Comparison of ENCODE assay signal across 8 cellular contexts in the genomic region with DNA sequence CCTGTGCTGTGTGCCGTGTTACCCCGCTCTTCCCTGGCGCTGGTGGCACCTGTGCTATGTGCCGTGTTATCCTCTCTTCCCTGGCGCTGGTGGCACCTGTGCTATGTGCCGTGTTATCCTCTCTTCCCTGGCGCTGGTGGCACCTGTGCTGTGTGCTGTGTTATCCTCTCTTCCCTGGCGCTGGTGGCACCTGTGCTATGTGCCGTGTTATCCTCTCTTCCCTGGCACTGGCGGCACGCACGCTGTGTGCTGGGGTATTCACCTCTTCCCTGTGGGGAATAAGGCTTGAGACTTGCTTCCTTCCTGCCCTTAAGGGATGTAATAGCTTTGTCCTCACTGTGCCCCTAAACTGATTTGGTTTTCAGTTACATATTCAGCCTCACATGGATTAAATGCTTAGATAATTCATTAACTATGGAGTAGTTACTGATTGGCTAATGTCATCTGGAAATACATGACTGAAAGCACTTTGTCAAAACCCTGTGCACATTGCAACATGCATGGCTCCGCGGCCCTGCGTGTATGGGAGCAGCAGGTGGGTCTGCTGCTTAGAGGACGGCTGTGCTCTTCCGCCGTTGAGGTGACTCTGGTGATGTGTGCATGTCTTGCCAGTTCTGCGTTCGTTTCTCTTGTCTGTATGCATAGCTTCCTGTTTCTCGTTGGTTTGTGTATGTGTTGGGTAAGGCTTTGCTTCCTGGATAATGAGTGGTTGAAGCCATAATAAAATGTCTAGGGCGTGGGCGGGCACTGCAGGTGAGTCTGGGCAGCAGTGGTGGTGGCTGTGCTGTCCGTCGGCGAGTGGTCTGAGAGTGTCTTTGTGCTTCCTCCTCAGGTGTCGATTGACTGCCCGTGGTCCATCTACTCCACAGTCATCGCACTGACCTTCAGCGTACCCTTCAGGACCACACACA. TPM values are rescaled to one million over a fixed set of nuclear protein-coding genes. Genes with fewer than 3 reads are reported as not detected.
DNase-seq lines count a peak whose midpoint lies in the region; ATAC-seq, FAIRE-seq and TF ChIP-seq lines count a peak whose summit lies in the region.

No MANE protein-coding gene starts in this region.

- peaks cover 68% of the 10 kb centered on the region for H3K36me3 Mint-ChIP-seq in activated naive CD8-positive, alpha-beta T cell treated with anti-CD3 and anti-CD28 coated beads for 36 hours
- peaks cover 63% of the 10 kb centered on the region for H3K36me3 Mint-ChIP-seq in nephron (ENCODE audit: low read depth)

- peak; percentile 91 for FAIRE-seq in GM12891 (lab: Jason Lieb, UNC)

- H3K4me1 Mint-ChIP-seq in activated naive CD8-positive, alpha-beta T cell treated with anti-CD3 and anti-CD28 coated beads for 36 hours = peaks cover 62% of the 10 kb centered on the region
- H3K4me1 Mint-ChIP-seq in nephron = peaks cover 13% of the 10 kb centered on the region

- DNase-seq in GM12891 (ENCODE audit: insufficient read length, low spot score) (no peak), HT-29 (ENCODE audit: low spot score) (peak; percentile 1), NCI-H345 treated with DMSO at 0.1 percent for 48 hours (lab: John Stamatoyannopoulos, UW; ENCODE audit: unreplicated experiment) (no peak), NCI-H146 treated with DMSO at 0.1 percent for 48 hours (lab: John Stamatoyannopoulos, UW; ENCODE audit: unreplicated experiment) (no peak), SK-N-DZ (ENCODE audit: low spot score) (no peak)
- peak; percentile 24 for DNase-seq in activated naive CD8-positive, alpha-beta T cell treated with anti-CD3 and anti-CD28 coated beads for 36 hours

- no peak for TF ChIP-seq POLR2A in GM12891 (IDR thresholded peaks at IDR 0.05; ENCODE audit: low read depth, low read length)

- H3K27ac Mint-ChIP-seq in activated naive CD8-positive, alpha-beta T cell treated with anti-CD3 and anti-CD28 coated beads for 36 hours = peak overlapping the region; percentile 99
- peak overlapping the region; percentile 80 to 92 (median 87) for H3K27ac Mint-ChIP-seq in nephron

- ATAC-seq in HG03442 (IDR thresholded peaks at IDR 0.05; ENCODE audit: unreplicated experiment) = no peak

- peak overlapping the region; percentile 45 for H3K4me3 Mint-ChIP-seq in activated naive CD8-positive, alpha-beta T cell treated with anti-CD3 and anti-CD28 coated beads for 36 hours
- H3K4me3 Mint-ChIP-seq in nephron = peak overlapping the region in 2 of 3 experiments; percentile 42 to 49

- H3K9me3 Mint-ChIP-seq in activated naive CD8-positive, alpha-beta T cell treated with anti-CD3 and anti-CD28 coated beads for 36 hours = no peaks in the 10 kb centered on the region
- H3K9me3 Mint-ChIP-seq in nephron = no peaks in the 10 kb centered on the region

- no peak for TF ChIP-seq CTCF in nephron (IDR thresholded peaks at IDR 0.05; ENCODE audit: unreplicated experiment in 3 of 3)

- no peaks in the 10 kb centered on the region for H3K27me3 Mint-ChIP-seq in activated naive CD8-positive, alpha-beta T cell treated with anti-CD3 and anti-CD28 coated beads for 36 hours
- no peaks in the 10 kb centered on the region for H3K27me3 Mint-ChIP-seq in nephron (ENCODE audit: low read depth)

TF ChIP-seq in GM12891, 5 proteins besides CTCF, POLR2A, EP300 and RAD21:
- TF ChIP-seq POU2F2 (IDR thresholded peaks at IDR 0.05; ENCODE audit: low read depth, low read length) = no peak
- no peak for TF ChIP-seq TAF1 (IDR thresholded peaks at IDR 0.05; ENCODE audit: low read depth, low read length)
- TF ChIP-seq POLR2AphosphoS5 (IDR thresholded peaks at IDR 0.05; ENCODE audit: low read depth, low read length) = no peak
- TF ChIP-seq PAX5 (IDR thresholded peaks at IDR 0.05; ENCODE audit: insufficient read depth, low read length, severe bottlenecking) = no peak
- TF ChIP-seq SPI1 (IDR thresholded peaks at IDR 0.05; ENCODE audit: low read depth, low read length) = no peak

RNA-seq across cellular contexts. Expression of a gene that starts 17.9 kb away (rescaled TPM):
- polyA plus RNA-seq in GM12891 (2012; ENCODE audit: low read depth, missing spikeins) = 3.5 TPM
- total RNA-seq in HT-29 (2014; rRNA removed; shearing (Covaris generic)) = 6.7 and 20.5 TPM in 2 replicates
- 10 to 100 TPM; 12.7 to 14.5 TPM for total RNA-seq in activated naive CD8-positive, alpha-beta T cell treated with anti-CD3 and anti-CD28 coated beads for 36 hours
- polyA plus RNA-seq in SK-N-DZ (2014; cell fraction: cytosol; rRNA removed) = 18.6 and 21.4 TPM in 2 replicates
- polyA plus RNA-seq in SK-N-DZ (2014; cell fraction: nucleus; rRNA removed) = 20.1 and 22.1 TPM in 2 replicates

RNA-seq across cellular contexts. Expression of a gene that starts 44.2 kb away (rescaled TPM):
- 20.6 TPM for polyA plus RNA-seq in GM12891 (2012; ENCODE audit: low read depth, missing spikeins)
- 3.4 and 3.9 TPM in 2 replicates for total RNA-seq in HT-29 (2014; rRNA removed; shearing (Covaris generic))
- total RNA-seq in activated naive CD8-positive, alpha-beta T cell treated with anti-CD3 and anti-CD28 coated beads for 36 hours = 1 to 10 TPM; 6.9 to 7.4 TPM
- 8.9 and 15.3 TPM in 2 replicates for polyA plus RNA-seq in SK-N-DZ (2014; cell fraction: cytosol; rRNA removed)
- 16.0 and 23.4 TPM in 2 replicates for polyA plus RNA-seq in SK-N-DZ (2014; cell fraction: nucleus; rRNA removed)

Comparison
In these comparisons a context has a peak if more than half of its experiments do, and no peak if none do; other contexts are left out.
1. DNase-seq: peak in HT-29 (single experiment) and activated naive CD8-positive, alpha-beta T cell treated with anti-CD3 and anti-CD28 coated beads for 36 hours (single experiment); none in GM12891 (single experiment), NCI-H345 treated with DMSO at 0.1 percent for 48 hours (single experiment), NCI-H146 treated with DMSO at 0.1 percent for 48 hours (single experiment) and SK-N-DZ (single experiment).